8 cellular contexts compared by ENCODE assay signal in genomic region chr5:142364251-142365145, GRCh38. TPM values are rescaled to one million over a fixed set of nuclear protein-coding genes. Genes with fewer than 3 reads are reported as not detected.
DNase-seq lines count a peak whose midpoint lies in the region; ATAC-seq and TF ChIP-seq lines count a peak whose summit lies in the region.

No MANE protein-coding gene starts in this region.

- no peak overlapping the region for H2AK5ac ChIP-seq in neuronal stem cell (ENCODE audit: low read depth, low read length)

- H3K4me1 Mint-ChIP-seq in MCF 10A (ENCODE audit: insufficient read depth, unreplicated experiment): peaks cover 20% of the 10 kb centered on the region
- H3K4me1 Mint-ChIP-seq in immature natural killer cell: peaks cover 0 to 1% of the 10 kb centered on the region in 2 donors

- intact Hi-C loops in MCF 10A (cut with micrococcal nuclease): no loop called here

- no peaks in the 10 kb centered on the region for H3K27me3 ChIP-seq in neuronal stem cell (ENCODE audit: control insufficient read depth in 3 of 3, insufficient read depth in 3 of 3, low read depth in 1 of 3, low read length in 3 of 3)

- TF ChIP-seq CTCF in MCF 10A (IDR thresholded peaks at IDR 0.05; ENCODE audit: unreplicated experiment): no peak

- WGBS in neuronal stem cell (ENCODE audit: extremely low coverage in 2 of 2, insufficient read length in 2 of 2, insufficient replicate concordance in 1 of 2), 2 donors: no CpG with 5 or more reads among the region's 23 CpGs

- H2BK5ac ChIP-seq in neuronal stem cell (ENCODE audit: low read length): no peak overlapping the region

- H3K9me3 ChIP-seq in neuronal stem cell (replicated peaks in 1 of 2; ENCODE audit: control insufficient read depth in 2 of 2, insufficient read depth in 1 of 2, low read depth in 1 of 2, low read length in 2 of 2): no peaks in the 10 kb centered on the region

- no peak overlapping the region for H3K4me2 ChIP-seq in neuronal stem cell (ENCODE audit: insufficient read depth, low read length, poor library complexity, severe bottlenecking)

- H3K23ac ChIP-seq in neuronal stem cell (ENCODE audit: low read depth, low read length, poor library complexity): no peak overlapping the region

- DNase-seq in MCF 10A (ENCODE audit: unreplicated experiment): peak; percentile 96
- DNase-seq in neuronal stem cell (ENCODE audit: low spot score): no peak
- no peak for DNase-seq in occipital lobe (lab: John Stamatoyannopoulos, UW)
- DNase-seq in SIG-M5 treated with dmso at 0.1 percent for 504 hours (lab: John Stamatoyannopoulos, UW; ENCODE audit: unreplicated experiment): no peak
- no peak for DNase-seq in activated T-cell treated with anti-CD3 and anti-CD28 coated beads, Interleukin-2, amount 50 U/mL, for 48 hours
- DNase-seq in immature natural killer cell: no peak

- H3K27ac ChIP-seq in neuronal stem cell (replicated peaks; ENCODE audit: low read length): no peak overlapping the region

- H3K27ac Mint-ChIP-seq in MCF 10A (ENCODE audit: low read depth, unreplicated experiment) (peak overlapping the region; percentile 88), immature natural killer cell (no peak overlapping the region)

- H2BK15ac ChIP-seq in neuronal stem cell (ENCODE audit: low read length): no peak overlapping the region

- peaks cover 8 to 22% of the 10 kb centered on the region in 2 donors for H3K4me1 ChIP-seq in neuronal stem cell (ENCODE audit: control insufficient read depth in 2 of 2, insufficient read depth in 1 of 2, low read depth in 1 of 2, low read length in 2 of 2)

- peak overlapping the region; percentile 32 for H3K18ac ChIP-seq in neuronal stem cell (ENCODE audit: low read length)

- POLR2A ChIA-PET in MCF 10A (lab: Yijun Ruan, JAX): interaction anchor here (0.8 to 10.6 kb wide), 5 partner anchors 7 to 40 kb away, joined by 3 to 150 read pairs (median 3); partner anchors contain the start of gene SPRY4

- H4K8ac ChIP-seq in neuronal stem cell (ENCODE audit: low read depth, low read length): no peak overlapping the region

- H2BK12ac ChIP-seq in neuronal stem cell (ENCODE audit: low read length): no peak overlapping the region

- H3K79me1 ChIP-seq in neuronal stem cell (ENCODE audit: low read depth, low read length): no peaks in the 10 kb centered on the region

- H3K4me3 ChIP-seq in neuronal stem cell (ENCODE audit: low read length in 2 of 2): no peak overlapping the region

- TSS peak; percentile 85 for BruUV-seq in MCF 10A (replicated peaks; lab: Mats Ljungman, UMichigan)

- no peak overlapping the region for H2BK120ac ChIP-seq in neuronal stem cell (ENCODE audit: low read depth, low read length)

- H3K9ac ChIP-seq in neuronal stem cell (ENCODE audit: low read depth, low read length, poor library complexity): no peak overlapping the region

- no peak overlapping the region for H3K14ac ChIP-seq in neuronal stem cell (ENCODE audit: low read length)

- H3K36me3 Mint-ChIP-seq in MCF 10A (ENCODE audit: insufficient read depth, unreplicated experiment): no peaks in the 10 kb centered on the region
- no peaks in the 10 kb centered on the region for H3K36me3 Mint-ChIP-seq in immature natural killer cell

- no peak overlapping the region for H3K4ac ChIP-seq in neuronal stem cell (ENCODE audit: low read length)

- no peaks in the 10 kb centered on the region for H3K36me3 ChIP-seq in neuronal stem cell (replicated peaks in 1 of 2; ENCODE audit: control insufficient read depth in 2 of 2, insufficient read depth in 2 of 2, low read length in 2 of 2)

- H3K9me3 Mint-ChIP-seq in MCF 10A (ENCODE audit: unreplicated experiment): no peaks in the 10 kb centered on the region
- no peaks in the 10 kb centered on the region for H3K9me3 Mint-ChIP-seq in immature natural killer cell

- H3K27me3 Mint-ChIP-seq in MCF 10A (ENCODE audit: insufficient read depth, unreplicated experiment) (no peaks in the 10 kb centered on the region), immature natural killer cell (ENCODE audit: low read depth in 3 of 3) (peaks cover 1 to 8% (median 2%) of the 10 kb centered on the region in 3 donors)

- ATAC-seq in GM19025 (IDR thresholded peaks at IDR 0.05; ENCODE audit: low read depth, unreplicated experiment) (peak; percentile 70), HG03442 (IDR thresholded peaks at IDR 0.05; ENCODE audit: unreplicated experiment) (peak; percentile 70)

- CTCF ChIA-PET in MCF 10A (lab: Yijun Ruan, JAX): interaction anchor here (0.8 kb wide), 1 partner anchor 154 kb away, joined by 3 read pairs; no protein-coding TSS in a partner anchor

- H3K4me3 Mint-ChIP-seq in MCF 10A (ENCODE audit: unreplicated experiment): peak overlapping the region; percentile 77
- no peak overlapping the region for H3K4me3 Mint-ChIP-seq in immature natural killer cell

- H4K91ac ChIP-seq in neuronal stem cell (ENCODE audit: low read depth, low read length, poor library complexity): no peak overlapping the region

- H2AFZ ChIP-seq in neuronal stem cell (ENCODE audit: low read length): peak overlapping the region; percentile 6

RNA-seq across cellular contexts. Expression of gene SPRY4, which starts 39.7 kb away (rescaled TPM):
- total RNA-seq in MCF 10A (2022) (34.5 and 41.9 TPM in 2 replicates), occipital lobe (3.3 TPM)
- polyA plus RNA-seq in neuronal stem cell (2013, experiment 1 of 2): 10.5 TPM
- 11.3 TPM for polyA plus RNA-seq in neuronal stem cell (2013, experiment 2 of 2)
- polyA plus RNA-seq in immature natural killer cell: not detected
